In genomic region chr5:179732412-179732917, GRCh38 we compare ENCODE assay signal across 1 cellular context.
TF ChIP-seq lines count a peak whose summit lies in the region.

A gene with protein sequence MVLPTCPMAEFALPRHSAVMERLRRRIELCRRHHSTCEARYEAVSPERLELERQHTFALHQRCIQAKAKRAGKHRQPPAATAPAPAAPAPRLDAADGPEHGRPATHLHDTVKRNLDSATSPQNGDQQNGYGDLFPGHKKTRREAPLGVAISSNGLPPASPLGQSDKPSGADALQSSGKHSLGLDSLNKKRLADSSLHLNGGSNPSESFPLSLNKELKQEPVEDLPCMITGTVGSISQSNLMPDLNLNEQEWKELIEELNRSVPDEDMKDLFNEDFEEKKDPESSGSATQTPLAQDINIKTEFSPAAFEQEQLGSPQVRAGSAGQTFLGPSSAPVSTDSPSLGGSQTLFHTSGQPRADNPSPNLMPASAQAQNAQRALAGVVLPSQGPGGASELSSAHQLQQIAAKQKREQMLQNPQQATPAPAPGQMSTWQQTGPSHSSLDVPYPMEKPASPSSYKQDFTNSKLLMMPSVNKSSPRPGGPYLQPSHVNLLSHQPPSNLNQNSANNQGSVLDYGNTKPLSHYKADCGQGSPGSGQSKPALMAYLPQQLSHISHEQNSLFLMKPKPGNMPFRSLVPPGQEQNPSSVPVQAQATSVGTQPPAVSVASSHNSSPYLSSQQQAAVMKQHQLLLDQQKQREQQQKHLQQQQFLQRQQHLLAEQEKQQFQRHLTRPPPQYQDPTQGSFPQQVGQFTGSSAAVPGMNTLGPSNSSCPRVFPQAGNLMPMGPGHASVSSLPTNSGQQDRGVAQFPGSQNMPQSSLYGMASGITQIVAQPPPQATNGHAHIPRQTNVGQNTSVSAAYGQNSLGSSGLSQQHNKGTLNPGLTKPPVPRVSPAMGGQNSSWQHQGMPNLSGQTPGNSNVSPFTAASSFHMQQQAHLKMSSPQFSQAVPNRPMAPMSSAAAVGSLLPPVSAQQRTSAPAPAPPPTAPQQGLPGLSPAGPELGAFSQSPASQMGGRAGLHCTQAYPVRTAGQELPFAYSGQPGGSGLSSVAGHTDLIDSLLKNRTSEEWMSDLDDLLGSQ (plus strand): TSS chr5:179732822. CDS start chr5:179733113, 291 bp downstream.

TF ChIP-seq in SK-N-SH, 30 proteins besides CTCF, POLR2A, EP300 and RAD21 (continued from another document):
- TF ChIP-seq REST (IDR thresholded peaks at IDR 0.05; ENCODE audit: low read depth, low read length): 0 out of 2 replicates have a peak, but pooled peaks have one; percentile 37
- no peak for TF ChIP-seq RXRA (IDR thresholded peaks at IDR 0.05; ENCODE audit: borderline replicate concordance, low read depth)
- TF ChIP-seq, protein P1, sequence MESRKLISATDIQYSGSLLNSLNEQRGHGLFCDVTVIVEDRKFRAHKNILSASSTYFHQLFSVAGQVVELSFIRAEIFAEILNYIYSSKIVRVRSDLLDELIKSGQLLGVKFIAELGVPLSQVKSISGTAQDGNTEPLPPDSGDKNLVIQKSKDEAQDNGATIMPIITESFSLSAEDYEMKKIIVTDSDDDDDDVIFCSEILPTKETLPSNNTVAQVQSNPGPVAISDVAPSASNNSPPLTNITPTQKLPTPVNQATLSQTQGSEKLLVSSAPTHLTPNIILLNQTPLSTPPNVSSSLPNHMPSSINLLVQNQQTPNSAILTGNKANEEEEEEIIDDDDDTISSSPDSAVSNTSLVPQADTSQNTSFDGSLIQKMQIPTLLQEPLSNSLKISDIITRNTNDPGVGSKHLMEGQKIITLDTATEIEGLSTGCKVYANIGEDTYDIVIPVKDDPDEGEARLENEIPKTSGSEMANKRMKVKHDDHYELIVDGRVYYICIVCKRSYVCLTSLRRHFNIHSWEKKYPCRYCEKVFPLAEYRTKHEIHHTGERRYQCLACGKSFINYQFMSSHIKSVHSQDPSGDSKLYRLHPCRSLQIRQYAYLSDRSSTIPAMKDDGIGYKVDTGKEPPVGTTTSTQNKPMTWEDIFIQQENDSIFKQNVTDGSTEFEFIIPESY (IDR thresholded peaks at IDR 0.05; ENCODE audit: borderline replicate concordance, low read depth): no peak
- no peak for TF ChIP-seq SMC3 (IDR thresholded peaks at IDR 0.05; ENCODE audit: low read depth, low read length)
